ENCODE assay signal across 24 cellular contexts in genomic region chr1:204338997-204339396, GRCh38.
"Had no signal": no experiment of that assay in that cellular context is flagged by ENCODE, and none has a peak within 500 bp of the region (broad histone marks: within the 10 kb centered on the region; RNA-seq: fewer than 3 reads in every experiment).

No MANE protein-coding gene starts in this region.

- H3K4me1 ChIP-seq: breast epithelium had no signal

- H3K36me3 ChIP-seq: breast epithelium, Peyer's patch, SJCRH30 had no signal

- H3K4me3 ChIP-seq: breast epithelium, Peyer's patch, SJCRH30 had no signal

- H3K27ac ChIP-seq: breast epithelium, RWPE1, SJCRH30 had no signal

- DNase-seq: activated CD4-positive, alpha-beta T cell treated with anti-CD3 and anti-CD28 coated beads for 48 hours; activated CD4-positive, alpha-beta T cell treated with anti-CD3 and anti-CD28 coated beads, Interleukin-2, amount 50 U/mL, for 4 hours; activated CD4-positive, CD25-positive, alpha-beta regulatory T cell treated with anti-CD3 and anti-CD28 coated beads, Interleukin-2, amount 50 U/mL, for 72 hours; activated CD8-positive, alpha-beta memory T cell treated with anti-CD3 and anti-CD28 coated beads, Interleukin-2, amount 50 U/mL, for 48 hours; activated CD8-positive, alpha-beta T cell treated with anti-CD3 and anti-CD28 coated beads, Interleukin-2, amount 10 ng/mL, durations not matched to agents 7 days and 5 days; activated naive CD4-positive, alpha-beta T cell treated with anti-CD3 and anti-CD28 coated beads, Interleukin-2, amount 50 U/mL, for 16 hours; activated naive CD8-positive, alpha-beta T cell treated with anti-CD3 and anti-CD28 coated beads, Interleukin-2, amount 10 ng/mL, durations not matched to agents 7 days and 5 days; activated T-cell treated with anti-CD3 and anti-CD28 coated beads, Interleukin-2, amount 50 U/mL, for 1 hour; aorta; caudate nucleus; KG1; NCI-H1048; NCI-H1694; NCI-H2171; NCI-H2227 treated with DMSO at 0.1 percent for 48 hours; NCI-H446 treated with DMSO at 0.1 percent for 48 hours; NCI-H774; Right ventricle myocardium superior; SJCRH30; T-helper 17 cell; T-helper 9 cell had no signal

- H3K27me3 ChIP-seq: breast epithelium, Peyer's patch had no signal

- H3K9me3 ChIP-seq: breast epithelium, Peyer's patch, SJCRH30 had no signal
